ENCODE assay signal across 8 cellular contexts in the genomic region with DNA sequence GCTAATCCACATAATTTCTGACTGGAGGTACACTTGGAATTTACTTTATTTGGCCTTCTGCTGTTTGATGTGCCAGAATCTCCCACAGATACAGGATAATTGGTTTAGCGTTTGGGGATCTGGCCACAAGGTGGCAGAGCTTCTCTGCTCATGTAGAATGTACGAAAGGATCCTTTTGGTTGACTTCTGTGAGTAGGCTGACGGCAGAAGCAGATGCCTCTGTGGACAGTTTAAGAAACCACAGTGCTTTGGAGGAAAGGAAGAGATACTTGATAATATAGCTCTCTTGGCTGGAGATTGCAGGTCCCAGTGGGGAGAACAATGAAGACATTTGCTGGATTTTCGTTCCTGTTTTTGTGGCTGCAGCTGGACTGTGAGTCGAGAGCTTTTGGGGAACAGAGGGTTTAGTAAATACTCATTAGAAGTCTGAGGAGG.
DNase-seq lines count a peak whose midpoint lies in the region; ATAC-seq, FAIRE-seq and TF ChIP-seq lines count a peak whose summit lies in the region.

No MANE protein-coding gene starts in this region.

- DNase-seq in AG20443 (ENCODE audit: low spot score) = peak; percentile 18
- DNase-seq in MM.1S = peak; percentile 69
- DNase-seq in T-helper 22 cell (ENCODE audit: low read depth) = peak; percentile 4
- DNase-seq in mammary epithelial cell = peak; percentile 37
- DNase-seq in HepG2 (ENCODE audit: low spot score) = peak; percentile 56
- DNase-seq in stimulated activated effector memory CD8-positive, alpha-beta T cell treated with anti-CD3 and anti-CD28 coated beads, Interleukin-12 subunit alpha, Interleukin-12 subunit beta, amount 100 ng/mL, for 72 hours (ENCODE audit: low spot score in 2 of 2) = peak in 1 of 2 donors; percentile 12
- no peak for DNase-seq in NCI-H187 treated with DMSO at 0.1 percent for 48 hours (lab: John Stamatoyannopoulos, UW)

- TF ChIP-seq CTCF in MM.1S (IDR thresholded peaks at IDR 0.05; ENCODE audit: low read length) (peak; percentile 64), mammary epithelial cell (conservative IDR thresholded peaks at IDR 0.05 in 1 of 2, IDR thresholded peaks at IDR 0.05 in 1 of 2; ENCODE audit: extremely low read depth in 1 of 2, insufficient read depth in 1 of 2, low read depth in 1 of 2, low read length in 2 of 2) (peak; percentile 64 to 82), HepG2 (CRISPR knock-in tag; IDR thresholded peaks at IDR 0.05) (peak; percentile 81)

- H3K9me3 ChIP-seq in MM.1S (replicated peaks; ENCODE audit: insufficient read depth, low read length) (no peaks in the 10 kb centered on the region), mammary epithelial cell (replicated peaks; ENCODE audit: insufficient read depth, low read length) (no peaks in the 10 kb centered on the region), HepG2 (ENCODE audit: low read length) (no peaks in the 10 kb centered on the region)

- peak overlapping the region; percentile 35; the same call in 1 of the 2 replicates for H3K27ac ChIP-seq in MM.1S (ENCODE audit: low read length)
- no peak overlapping the region for H3K27ac ChIP-seq in mammary epithelial cell (ENCODE audit: insufficient read depth, low read depth, low read length)
- H3K27ac ChIP-seq in HepG2 (ENCODE audit: extremely low read length, insufficient read depth, low read length) = no peak overlapping the region

- peak overlapping the region; percentile 66 for H3K4me2 ChIP-seq in MM.1S (ENCODE audit: low read depth, low read length)
- no peak overlapping the region for H3K4me2 ChIP-seq in mammary epithelial cell (ENCODE audit: insufficient read depth, low read depth, low read length)
- H3K4me2 ChIP-seq in HepG2 (ENCODE audit: low read depth, low read length) = peak overlapping the region; percentile 3; the same call in 1 of the 2 replicates

- no peaks in the 10 kb centered on the region for H3K36me3 Mint-ChIP-seq in stimulated activated effector memory CD8-positive, alpha-beta T cell treated with anti-CD3 and anti-CD28 coated beads, Interleukin-12 subunit alpha, Interleukin-12 subunit beta, amount 100 ng/mL, for 72 hours

- peak; percentile 77 for FAIRE-seq in HepG2 (lab: Jason Lieb, UNC)

- H3K4me1 ChIP-seq in MM.1S (ENCODE audit: low read length) (no peaks in the 10 kb centered on the region), mammary epithelial cell (ENCODE audit: insufficient read depth, low read length) (no peaks in the 10 kb centered on the region), HepG2 (ENCODE audit: insufficient read depth, low read length) (no peaks in the 10 kb centered on the region)

- H3K36me3 ChIP-seq in MM.1S (replicated peaks; ENCODE audit: insufficient read depth, low read length) (no peaks in the 10 kb centered on the region), mammary epithelial cell (ENCODE audit: insufficient read depth, low read length) (no peaks in the 10 kb centered on the region), HepG2 (replicated peaks in 1 of 2; ENCODE audit: control insufficient read depth in 1 of 2, insufficient read depth in 2 of 2, low read length in 2 of 2) (no peaks in the 10 kb centered on the region)

- 35% methylated on average over 5 of the region's 5 CpGs for WGBS in mammary epithelial cell (ENCODE audit: low coverage, missing lambda C conversion rate)
- WGBS in HepG2 (ENCODE audit: low lambda C conversion rate) = under 1% methylated on average over 5 of the region's 5 CpGs

- H3K79me2 ChIP-seq in MM.1S (ENCODE audit: low read length) (no peaks in the 10 kb centered on the region), mammary epithelial cell (ENCODE audit: insufficient read depth, low read length) (no peaks in the 10 kb centered on the region), HepG2 (ENCODE audit: insufficient read depth, low read length) (no peaks in the 10 kb centered on the region)

- no peaks in the 10 kb centered on the region for H4K20me1 ChIP-seq in MM.1S (ENCODE audit: insufficient read depth, low read length)
- H4K20me1 ChIP-seq in mammary epithelial cell (ENCODE audit: insufficient read depth, low read length) = no peaks in the 10 kb centered on the region
- H4K20me1 ChIP-seq in HepG2 (ENCODE audit: insufficient read depth, low read length) = no peaks in the 10 kb centered on the region

- TF ChIP-seq POLR2A in HepG2 (IDR thresholded peaks at IDR 0.05; ENCODE audit: insufficient read depth in 1 of 2, low read depth in 2 of 2, low read length in 2 of 2) = no peak

- H2AFZ ChIP-seq in MM.1S (ENCODE audit: low read length) = peak overlapping the region; percentile 61
- no peak overlapping the region for H2AFZ ChIP-seq in mammary epithelial cell (ENCODE audit: low read depth, low read length)
- H2AFZ ChIP-seq in HepG2 (ENCODE audit: low read length) = no peak overlapping the region

- TF ChIP-seq RAD21 in HepG2 (CRISPR knock-in tag; IDR thresholded peaks at IDR 0.05) = no peak

- H3K27me3 ChIP-seq in MM.1S (replicated peaks; ENCODE audit: insufficient read depth, low read length) = no peaks in the 10 kb centered on the region
- H3K27me3 ChIP-seq in mammary epithelial cell (ENCODE audit: insufficient read depth, low read length) = no peaks in the 10 kb centered on the region
- H3K27me3 ChIP-seq in HepG2 (ENCODE audit: control insufficient read depth in 1 of 2, insufficient read depth in 2 of 2, low read length in 2 of 2) = peaks cover 0 to 8% of the 10 kb centered on the region in 2 experiments; a peak in 1 of 5 replicates

- TF ChIP-seq EP300 in HepG2 (IDR thresholded peaks at IDR 0.05; ENCODE audit: low read depth in 2 of 2, low read length in 2 of 2) = no peak
- no peak for TF ChIP-seq EP300 in HepG2 (CRISPR knock-in tag; IDR thresholded peaks at IDR 0.05; ENCODE audit: borderline replicate concordance)

- ATAC-seq in GM18498 (IDR thresholded peaks at IDR 0.05; ENCODE audit: unreplicated experiment) (peak; percentile 69), HepG2 (peak; percentile 99)
- ATAC-seq in stimulated activated effector memory CD8-positive, alpha-beta T cell treated with anti-CD3 and anti-CD28 coated beads, Interleukin-12 subunit alpha, Interleukin-12 subunit beta, amount 100 ng/mL, for 72 hours = peak; percentile 85

- H3K9me3 Mint-ChIP-seq in stimulated activated effector memory CD8-positive, alpha-beta T cell treated with anti-CD3 and anti-CD28 coated beads, Interleukin-12 subunit alpha, Interleukin-12 subunit beta, amount 100 ng/mL, for 72 hours = no peaks in the 10 kb centered on the region

- BruUV-seq in mammary epithelial cell (replicated peaks; lab: Mats Ljungman, UMichigan) (no TSS peak), HepG2 (replicated peaks; lab: Mats Ljungman, UMichigan) (no TSS peak)

- dilution Hi-C loops in mammary epithelial cell (cut with HindIII; ENCODE audit: low sequenced_read_pairs) = no loop called here

- H3K9ac ChIP-seq in MM.1S (ENCODE audit: low read length) = peak overlapping the region; percentile 28; the same call in 1 of the 2 replicates
- H3K9ac ChIP-seq in mammary epithelial cell (ENCODE audit: insufficient read depth, low read length) = no peak overlapping the region
- H3K9ac ChIP-seq in HepG2 (ENCODE audit: insufficient read depth, low read depth, low read length) = no peak overlapping the region

- CTCF ChIA-PET in mammary epithelial cell (lab: Charles Lee; ENCODE audit: low non-redundant PET) (no interaction called here), HepG2 (lab: Yijun Ruan, JAX; ENCODE audit: low intra/inter-chr PET ratio, low total read pairs) (no interaction called here)

- H3F3A ChIP-seq in MM.1S (ENCODE audit: insufficient read depth, low read length) = peaks cover 5% of the 10 kb centered on the region; the same call in 1 of the 2 replicates

- intact Hi-C loops in mammary epithelial cell (cut with micrococcal nuclease) (no loop called here), HepG2 (cut with micrococcal nuclease; ENCODE audit: unreplicated experiment) (no loop called here)

- POLR2A ChIA-PET in HepG2 (lab: Yijun Ruan, JAX) = no interaction called here

- H3K4me3 ChIP-seq in MM.1S (ENCODE audit: low read length) = peak overlapping the region; percentile 49
- H3K4me3 ChIP-seq in mammary epithelial cell (replicated peaks in 1 of 3; ENCODE audit: insufficient read depth in 1 of 3, low read depth in 2 of 3, low read length in 3 of 3) = no peak overlapping the region
- no peak overlapping the region for H3K4me3 ChIP-seq in HepG2 (replicated peaks in 1 of 3; ENCODE audit: insufficient read depth in 1 of 3, low read depth in 2 of 3, low read length in 3 of 3)

- peaks cover 6% of the 10 kb centered on the region for H3K4me1 Mint-ChIP-seq in stimulated activated effector memory CD8-positive, alpha-beta T cell treated with anti-CD3 and anti-CD28 coated beads, Interleukin-12 subunit alpha, Interleukin-12 subunit beta, amount 100 ng/mL, for 72 hours

- no peak overlapping the region for H3K27ac Mint-ChIP-seq in stimulated activated effector memory CD8-positive, alpha-beta T cell treated with anti-CD3 and anti-CD28 coated beads, Interleukin-12 subunit alpha, Interleukin-12 subunit beta, amount 100 ng/mL, for 72 hours

- no peaks in the 10 kb centered on the region for H3K9me2 ChIP-seq in MM.1S (replicated peaks; ENCODE audit: insufficient read depth, low read length)

- H3K4me3 Mint-ChIP-seq in stimulated activated effector memory CD8-positive, alpha-beta T cell treated with anti-CD3 and anti-CD28 coated beads, Interleukin-12 subunit alpha, Interleukin-12 subunit beta, amount 100 ng/mL, for 72 hours = peak overlapping the region; percentile 38

- in situ Hi-C loops in mammary epithelial cell (cut with MboI; ENCODE audit: low sequenced_read_pairs in 2 of 2) (no loop called here), HepG2 (cut with HindIII; ENCODE audit: extremely low pct_ligation_motif_present, low pct_unique_long_range_greater_than_20kb) (no loop called here)

TF ChIP-seq in HepG2, 621 proteins besides CTCF, POLR2A, EP300 and RAD21 (continues in another document):
- no peak for TF ChIP-seq NR0B2 (CRISPR knock-in tag; IDR thresholded peaks at IDR 0.05)
